In genomic region chr14:103652806-103653205, GRCh38 we compare ENCODE assay signal across 27 cellular contexts. TPM values are rescaled to one million over a fixed set of nuclear protein-coding genes. Genes with fewer than 3 reads are reported as not detected.
DNase-seq lines count a peak whose midpoint lies in the region; ATAC-seq, FAIRE-seq and TF ChIP-seq lines count a peak whose summit lies in the region.
"Had no signal": no experiment of that assay in that cellular context is flagged by ENCODE, and none has a peak within 500 bp of the region (broad histone marks: within the 10 kb centered on the region; RNA-seq: fewer than 3 reads in every experiment).

No MANE protein-coding gene starts in this region.

- peak overlapping the region; percentile 20 for H2BK5ac ChIP-seq in IMR-90 (ENCODE audit: low read depth, low read length, poor library complexity, severe bottlenecking)

- no peak for TF ChIP-seq CTCF in A549 (IDR thresholded peaks at IDR 0.05)
- no peak for TF ChIP-seq CTCF in IMR-90 (conservative IDR thresholded peaks at IDR 0.05; ENCODE audit: low read depth, low read length)
- TF ChIP-seq CTCF in dorsolateral prefrontal cortex (IDR thresholded peaks at IDR 0.05 in 54 of 56, conservative IDR thresholded peaks at IDR 0.05 in 2 of 56; ENCODE audit: low read depth in 1 of 56, partially characterized antibody in 56 of 56): no peak
- TF ChIP-seq CTCF in nephron progenitor cell (IDR thresholded peaks at IDR 0.05): no peak
- TF ChIP-seq CTCF in gastrocnemius medialis (IDR thresholded peaks at IDR 0.05 in 4 of 5, conservative IDR thresholded peaks at IDR 0.05 in 1 of 5): no peak
- TF ChIP-seq CTCF in PC-9 (conservative IDR thresholded peaks at IDR 0.05): no peak

- intact Hi-C loops in IMR-90 (cut with micrococcal nuclease): no loop called here
- intact Hi-C loops in dorsolateral prefrontal cortex (cut with DNase I): no loop called here
- intact Hi-C loops in gastrocnemius medialis (cut with DNase I; ENCODE audit: low total_unique reads): no loop called here
- intact Hi-C loops in PC-9 (cut with micrococcal nuclease; ENCODE audit: unreplicated experiment): loop anchor here (10.0 kb wide), 1 partner anchor 148 kb away; no protein-coding TSS in a partner anchor

- H3K18ac ChIP-seq in IMR-90 (ENCODE audit: low read depth, low read length): no peak overlapping the region

- H3K56ac ChIP-seq in IMR-90 (ENCODE audit: extremely low read depth, insufficient read depth, low read length): no peak overlapping the region

- no peak overlapping the region for H2BK20ac ChIP-seq in IMR-90 (ENCODE audit: low read depth, low read length)

- FAIRE-seq in A549 (lab: Jason Lieb, UNC): no peak
- FAIRE-seq: frontal cortex had no signal

- peaks cover 14 to 69% of the 10 kb centered on the region in 2 experiments for H3K79me1 ChIP-seq in IMR-90 (ENCODE audit: low read depth in 1 of 2, low read length in 2 of 2)

- TF ChIP-seq EP300 in A549 (IDR thresholded peaks at IDR 0.05): no peak

- dilution Hi-C loops in IMR-90 (cut with HindIII; ENCODE audit: low sequenced_read_pairs, unreplicated experiment): no loop called here

- H2AFZ ChIP-seq in IMR-90 (replicated peaks; ENCODE audit: low read length, poor library complexity): no peak overlapping the region
- H2AFZ ChIP-seq in PC-9: no peak overlapping the region

- no peaks in the 10 kb centered on the region for H3K27me3 Mint-ChIP-seq in nephron progenitor cell (ENCODE audit: low read depth, poor library complexity)
- no peaks in the 10 kb centered on the region for H3K27me3 Mint-ChIP-seq in natural killer cell treated with Interleukin-12 subunit alpha and Interleukin-12 subunit beta and Interleukin-15 and Interleukin-18, amount 100 ng/mL, for 72 hours
- no peaks in the 10 kb centered on the region for H3K27me3 Mint-ChIP-seq in activated T-helper 17 cell treated with anti-CD3 and anti-CD28 coated beads, Interleukin-2, amount 50 U/mL, for 72 hours
- H3K27me3 Mint-ChIP-seq: activated naive CD8-positive, alpha-beta T cell; CD4-positive, CD25-positive, alpha-beta regulatory T cell; dendritic cell treated with granulocyte-macrophage colony-stimulating factor and Interleukin-4, amounts not matched to agents 40 ng/mL and 50 ng/mL, for 4 days; memory B cell had no signal

- WGBS in A549 (ENCODE audit: missing lambda C conversion rate): 87% methylated on average over 3 of the region's 3 CpGs
- no CpG with 5 or more reads among the region's 3 CpGs for WGBS in IMR-90 (ENCODE audit: extremely low coverage in 2 of 2, insufficient read length in 1 of 2), 2 experiments

- H3K4ac ChIP-seq in IMR-90 (ENCODE audit: low read depth, low read length): no peak overlapping the region

- H3K14ac ChIP-seq in IMR-90 (replicated peaks; ENCODE audit: low read depth, low read length): no peak overlapping the region

- peak overlapping the region; percentile 58 for H3K27ac Mint-ChIP-seq in nephron progenitor cell
- H3K27ac Mint-ChIP-seq in natural killer cell treated with Interleukin-12 subunit alpha and Interleukin-12 subunit beta and Interleukin-15 and Interleukin-18, amount 100 ng/mL, for 72 hours: no peak overlapping the region
- H3K27ac Mint-ChIP-seq in activated T-helper 17 cell treated with anti-CD3 and anti-CD28 coated beads, Interleukin-2, amount 50 U/mL, for 72 hours: no peak overlapping the region
- H3K27ac Mint-ChIP-seq: activated naive CD8-positive, alpha-beta T cell; activated T-cell treated with anti-CD3 and anti-CD28 coated beads, Interleukin-2, amount 50 U/mL, for 72 hours; dendritic cell treated with granulocyte-macrophage colony-stimulating factor and Interleukin-4, amounts not matched to agents 40 ng/mL and 50 ng/mL, for 4 days; memory B cell had no signal

- H2AK9ac ChIP-seq in IMR-90 (replicated peaks; ENCODE audit: low read depth, low read length, poor library complexity): no peak overlapping the region

- H3F3A ChIP-seq in PC-9 (ENCODE audit: insufficient read depth, low read depth): peaks cover 42% of the 10 kb centered on the region; the same call in 1 of the 2 replicates

- H3K27me3 ChIP-seq in IMR-90 (ENCODE audit: control insufficient read depth, insufficient read depth, low read length): no peaks in the 10 kb centered on the region
- H3K27me3 ChIP-seq in dorsolateral prefrontal cortex: no peaks in the 10 kb centered on the region
- no peaks in the 10 kb centered on the region for H3K27me3 ChIP-seq in gastrocnemius medialis
- H3K27me3 ChIP-seq in PC-9 (ENCODE audit: insufficient read depth, low read depth): no peaks in the 10 kb centered on the region

- H3K4me2 ChIP-seq in A549 (no peak overlapping the region), IMR-90 (ENCODE audit: low read depth, low read length) (no peak overlapping the region), PC-9 (no peak overlapping the region)

- no peaks in the 10 kb centered on the region for H3K9me2 ChIP-seq in PC-9 (ENCODE audit: insufficient read depth)

- POLR2A ChIA-PET in A549 (lab: Yijun Ruan, JAX) (no interaction called here), IMR-90 (lab: Charles Lee; ENCODE audit: unreplicated experiment) (no interaction called here), PC-9 (lab: Charles Lee; ENCODE audit: unreplicated experiment) (no interaction called here)

- no peaks in the 10 kb centered on the region for H3K9me3 Mint-ChIP-seq in nephron progenitor cell
- no peaks in the 10 kb centered on the region for H3K9me3 Mint-ChIP-seq in natural killer cell treated with Interleukin-12 subunit alpha and Interleukin-12 subunit beta and Interleukin-15 and Interleukin-18, amount 100 ng/mL, for 72 hours
- H3K9me3 Mint-ChIP-seq in activated T-helper 17 cell treated with anti-CD3 and anti-CD28 coated beads, Interleukin-2, amount 50 U/mL, for 72 hours: no peaks in the 10 kb centered on the region
- H3K9me3 Mint-ChIP-seq: activated T-cell treated with anti-CD3 and anti-CD28 coated beads, Interleukin-2, amount 50 U/mL, for 72 hours; CD4-positive, CD25-positive, alpha-beta regulatory T cell; dendritic cell treated with granulocyte-macrophage colony-stimulating factor and Interleukin-4, amounts not matched to agents 40 ng/mL and 50 ng/mL, for 4 days; memory B cell; natural killer cell had no signal

- H3K9me3 ChIP-seq in A549 (no peaks in the 10 kb centered on the region), IMR-90 (ENCODE audit: control insufficient read depth, insufficient read depth, low read length) (no peaks in the 10 kb centered on the region), gastrocnemius medialis (no peaks in the 10 kb centered on the region), PC-9 (ENCODE audit: insufficient read depth, low read depth) (no peaks in the 10 kb centered on the region)
- H3K9me3 ChIP-seq: prostate gland had no signal

- H2AK5ac ChIP-seq in IMR-90 (ENCODE audit: low read depth, low read length): no peak overlapping the region

- no peak overlapping the region for H2BK120ac ChIP-seq in IMR-90 (ENCODE audit: low read depth, low read length)

- no peak overlapping the region for H3K9ac ChIP-seq in IMR-90 (ENCODE audit: low read depth, low read length)

- ATAC-seq in A549: no peak
- ATAC-seq in IMR-90 (ENCODE audit: low read depth): no peak
- no peak for ATAC-seq in natural killer cell treated with Interleukin-12 subunit alpha and Interleukin-12 subunit beta and Interleukin-15 and Interleukin-18, amount 100 ng/mL, for 72 hours
- ATAC-seq in gastrocnemius medialis: no peak
- no peak for ATAC-seq in activated T-helper 17 cell treated with anti-CD3 and anti-CD28 coated beads, Interleukin-2, amount 50 U/mL, for 72 hours (replicated peaks)
- ATAC-seq: activated T-cell treated with anti-CD3 and anti-CD28 coated beads, Interleukin-2, amount 50 U/mL, for 72 hours; natural killer cell had no signal

- peaks cover 73% of the 10 kb centered on the region for H3K79me2 ChIP-seq in PC-9 (ENCODE audit: low read depth)

- TF ChIP-seq RAD21 in A549 (conservative IDR thresholded peaks at IDR 0.05 in 1 of 2, IDR thresholded peaks at IDR 0.05 in 1 of 2): no peak
- no peak for TF ChIP-seq RAD21 in IMR-90 (IDR thresholded peaks at IDR 0.05; ENCODE audit: low read length)

- TF ChIP-seq POLR2A in A549 (IDR thresholded peaks at IDR 0.05; ENCODE audit: low read length) (no peak), IMR-90 (IDR thresholded peaks at IDR 0.05; ENCODE audit: low read depth, low read length) (no peak), gastrocnemius medialis (IDR thresholded peaks at IDR 0.05) (no peak)

- H3K4me1 ChIP-seq in A549: peaks cover 10% of the 10 kb centered on the region; the same call in 1 of the 3 replicates
- H3K4me1 ChIP-seq in IMR-90 (ENCODE audit: control insufficient read depth, insufficient read depth, low read length): peaks cover 28% of the 10 kb centered on the region
- H3K4me1 ChIP-seq in gastrocnemius medialis: peaks cover 30 to 39% of the 10 kb centered on the region in 2 donors
- peaks cover 11% of the 10 kb centered on the region for H3K4me1 ChIP-seq in PC-9 (replicated peaks; ENCODE audit: insufficient read depth)

- H3K4me3 Mint-ChIP-seq in nephron progenitor cell: no peak overlapping the region
- H3K4me3 Mint-ChIP-seq in natural killer cell treated with Interleukin-12 subunit alpha and Interleukin-12 subunit beta and Interleukin-15 and Interleukin-18, amount 100 ng/mL, for 72 hours: no peak overlapping the region
- no peak overlapping the region for H3K4me3 Mint-ChIP-seq in activated T-helper 17 cell treated with anti-CD3 and anti-CD28 coated beads, Interleukin-2, amount 50 U/mL, for 72 hours
- H3K4me3 Mint-ChIP-seq: activated naive CD8-positive, alpha-beta T cell; activated T-cell treated with anti-CD3 and anti-CD28 coated beads, Interleukin-2, amount 50 U/mL, for 72 hours; CD4-positive, CD25-positive, alpha-beta regulatory T cell; dendritic cell treated with granulocyte-macrophage colony-stimulating factor and Interleukin-4, amounts not matched to agents 40 ng/mL and 50 ng/mL, for 4 days; memory B cell; natural killer cell had no signal

- CTCF ChIA-PET in A549 (lab: Yijun Ruan, JAX): interaction anchor here (0.5 to 1.3 kb wide), 2 partner anchors 12 to 20 kb away, joined by 3 read pairs; no protein-coding TSS in a partner anchor
- CTCF ChIA-PET in IMR-90 (lab: Yijun Ruan, JAX): no interaction called here
- CTCF ChIA-PET in PC-9 (lab: Charles Lee): no interaction called here

- peaks cover 25% of the 10 kb centered on the region for H3K9me1 ChIP-seq in IMR-90 (ENCODE audit: insufficient read depth, low read length)

- H4K5ac ChIP-seq in IMR-90 (ENCODE audit: low read depth, low read length): no peak overlapping the region

- H4K8ac ChIP-seq in IMR-90 (ENCODE audit: low read depth in 2 of 2, low read length in 2 of 2): no peak overlapping the region; a peak in 1 of 4 replicates

- no peak for DNase-seq in A549 (ENCODE audit: low read depth in 1 of 2, low spot score in 1 of 2)
- no peak for DNase-seq in IMR-90
- DNase-seq in dorsolateral prefrontal cortex: no peak
- DNase-seq in nephron progenitor cell: no peak
- DNase-seq in natural killer cell treated with Interleukin-12 subunit alpha and Interleukin-12 subunit beta and Interleukin-15 and Interleukin-18, amount 100 ng/mL, for 72 hours (ENCODE audit: low spot score): no peak
- no peak for DNase-seq in gastrocnemius medialis
- DNase-seq in PC-9: no peak
- DNase-seq: activated CD4-positive, alpha-beta T cell treated with anti-CD3 and anti-CD28 coated beads for 1 hour; activated CD8-positive, alpha-beta memory T cell treated with anti-CD3 and anti-CD28 coated beads for 24 hours; activated T-cell treated with anti-CD3 and anti-CD28 coated beads, Interleukin-2, amount 50 U/mL, for 72 hours; CD4-positive, CD25-positive, alpha-beta regulatory T cell; DMS 273 treated with DMSO at 0.1 percent for 48 hours; kidney glomerular epithelial cell; MM.1S; natural killer cell; NCI-H146; NCI-H2171; NCI-H526 treated with DMSO at 0.1 percent for 48 hours; SHP77 treated with DMSO at 0.1 percent for 48 hours; stimulated activated CD4-positive, alpha-beta T cell treated with anti-CD3 and anti-CD28 coated beads, Interleukin-4, amount 100 ng/mL, for 4 hours had no signal

- H3K4me3 ChIP-seq in A549: no peak overlapping the region
- no peak overlapping the region for H3K4me3 ChIP-seq in IMR-90 (ENCODE audit: insufficient read depth, low read depth, low read length)
- H3K4me3 ChIP-seq in dorsolateral prefrontal cortex: peak overlapping the region in 12 of 59 donors; percentile 6 to 28 (median 14)
- no peak overlapping the region for H3K4me3 ChIP-seq in gastrocnemius medialis
- no peak overlapping the region for H3K4me3 ChIP-seq in PC-9
- H3K4me3 ChIP-seq: prostate gland had no signal

- H3K27ac ChIP-seq in A549: no peak overlapping the region
- no peak overlapping the region for H3K27ac ChIP-seq in IMR-90 (ENCODE audit: insufficient read depth, low read length)
- H3K27ac ChIP-seq in dorsolateral prefrontal cortex: peak overlapping the region in 55 of 59 donors; percentile 8 to 88 (median 73)
- peak overlapping the region in 1 of 4 donors; percentile 63 for H3K27ac ChIP-seq in gastrocnemius medialis
- no peak overlapping the region for H3K27ac ChIP-seq in PC-9
- H3K27ac ChIP-seq: HL-60, prostate gland had no signal

- no peak overlapping the region for H2BK15ac ChIP-seq in IMR-90 (ENCODE audit: low read depth, low read length)

- H3K4me1 Mint-ChIP-seq in nephron progenitor cell: peaks cover 16% of the 10 kb centered on the region
- peaks cover 10 to 28% of the 10 kb centered on the region in 2 donors for H3K4me1 Mint-ChIP-seq in natural killer cell treated with Interleukin-12 subunit alpha and Interleukin-12 subunit beta and Interleukin-15 and Interleukin-18, amount 100 ng/mL, for 72 hours (ENCODE audit: low read depth in 2 of 2)
- no peaks in the 10 kb centered on the region for H3K4me1 Mint-ChIP-seq in activated T-helper 17 cell treated with anti-CD3 and anti-CD28 coated beads, Interleukin-2, amount 50 U/mL, for 72 hours

- no peak overlapping the region for H4K91ac ChIP-seq in IMR-90 (ENCODE audit: insufficient read depth, low read depth, low read length)

- H3K23ac ChIP-seq in IMR-90 (ENCODE audit: low read depth, low read length): peak overlapping the region; percentile 52

- in situ Hi-C loops in IMR-90 (cut with MboI; ENCODE audit: low sequenced_read_pairs): no loop called here
- in situ Hi-C loops in gastrocnemius medialis (cut with MboI; ENCODE audit: low sequenced_read_pairs in 4 of 4): no loop called here

- peaks cover 32% of the 10 kb centered on the region for H3K36me3 Mint-ChIP-seq in nephron progenitor cell (ENCODE audit: low read depth)
- H3K36me3 Mint-ChIP-seq in natural killer cell treated with Interleukin-12 subunit alpha and Interleukin-12 subunit beta and Interleukin-15 and Interleukin-18, amount 100 ng/mL, for 72 hours: peaks cover 12% of the 10 kb centered on the region
- H3K36me3 Mint-ChIP-seq in activated T-helper 17 cell treated with anti-CD3 and anti-CD28 coated beads, Interleukin-2, amount 50 U/mL, for 72 hours (ENCODE audit: low read depth): peaks cover 69% of the 10 kb centered on the region

- peaks cover 85% of the 10 kb centered on the region for H4K20me1 ChIP-seq in IMR-90 (ENCODE audit: insufficient read depth, low read length)
- H4K20me1 ChIP-seq in PC-9 (ENCODE audit: insufficient read depth): peaks cover 69% of the 10 kb centered on the region

- peaks cover 29% of the 10 kb centered on the region for H3K36me3 ChIP-seq in IMR-90 (ENCODE audit: control insufficient read depth, insufficient read depth, low read length)
- peaks cover 0 to 35% of the 10 kb centered on the region in 2 donors for H3K36me3 ChIP-seq in gastrocnemius medialis
- peaks cover 27% of the 10 kb centered on the region for H3K36me3 ChIP-seq in PC-9 (ENCODE audit: low read depth)

- BruUV-seq in IMR-90 (replicated peaks; lab: Mats Ljungman, UMichigan) (no TSS peak), PC-9 (replicated peaks; lab: Mats Ljungman, UMichigan) (no TSS peak)

RNA-seq across cellular contexts. Expression of gene KLC1, which starts 23.8 kb away (rescaled TPM):
- polyA plus RNA-seq in A549 (2011; rRNA removed) (106 and 150 TPM in 2 replicates), A549 (2017; fragmentation: RNase III; extraction: RNeasy Plus Mini Kit Qiagen cat#74134 plus additional on column Dnase treatment) (74.8 to 82.9 TPM (median 81.8 TPM) in 3 replicates), IMR-90 (2012; rRNA removed) (155 and 157 TPM in 2 replicates)
- 160 and 161 TPM in 2 replicates for polyA plus RNA-seq in A549 (2012; cell fraction: cytosol; rRNA removed)
- polyA plus RNA-seq in A549 (2012; cell fraction: nucleus; rRNA removed): 258 TPM in 2 replicates
- 64.6 and 71.5 TPM in 2 replicates for polyA minus RNA-seq in A549 (2011; rRNA and poly(A)+ RNA removed)
- total RNA-seq in IMR-90 (2012; rRNA removed) (101 and 139 TPM in 2 replicates), dorsolateral prefrontal cortex (100 to 1,000 TPM; 362 to 692 (median 542) TPM), gastrocnemius medialis (100 to 1,000 TPM; 217 to 398 (median 309) TPM), PC-9 (2021) (254 and 331 TPM in 2 replicates)
- 202 and 321 TPM in 2 replicates for polyA plus RNA-seq in IMR-90 (2012; cell fraction: cytosol; rRNA removed)
- polyA plus RNA-seq in IMR-90 (2012; cell fraction: nucleus; rRNA removed; ENCODE audit: low replicate concordance): 401 and 574 TPM in 2 replicates
- total RNA-seq in natural killer cell treated with Interleukin-12 subunit alpha and Interleukin-12 subunit beta and Interleukin-15 and Interleukin-18, amount 100 ng/mL, for 72 hours: 100 to 1,000 TPM; 150 to 189 TPM
- total RNA-seq in activated T-helper 17 cell treated with anti-CD3 and anti-CD28 coated beads, Interleukin-2, amount 50 U/mL, for 72 hours: 100 to 1,000 TPM; 135 to 137 TPM

Comparison
In these comparisons a context has a peak if more than half of its experiments do, and no peak if none do; other contexts are left out.
1. H3K27ac ChIP-seq: peak in dorsolateral prefrontal cortex (55 of 59); none in A549 (0 of 2), IMR-90 (single experiment) and PC-9 (single experiment).